8 cellular contexts compared by ENCODE assay signal in genomic region chr14:54622189-54622958, GRCh38. TPM values are rescaled to one million over a fixed set of nuclear protein-coding genes. Genes with fewer than 3 reads are reported as not detected.
DNase-seq lines count a peak whose midpoint lies in the region; ATAC-seq and TF ChIP-seq lines count a peak whose summit lies in the region.

No MANE protein-coding gene starts in this region.

- ATAC-seq in GM18499 (IDR thresholded peaks at IDR 0.05; ENCODE audit: insufficient read depth, unreplicated experiment) (peak; percentile 77), GM21528 (IDR thresholded peaks at IDR 0.05; ENCODE audit: low FRiP score, unreplicated experiment) (peak; percentile 59), HG03521 (IDR thresholded peaks at IDR 0.05; ENCODE audit: unreplicated experiment) (peak; percentile 84), mucosa of descending colon (peak; percentile 22), sciatic nerve (no peak)

- intact Hi-C loops in mucosa of descending colon (cut with DNase I, micrococcal nuclease) (no loop called here), sciatic nerve (cut with DNase I) (no loop called here)

- DNase-seq in mucosa of descending colon = no peak
- no peak for DNase-seq in sciatic nerve (ENCODE audit: low spot score)
- no peak for DNase-seq in NCI-H748 treated with DMSO at 0.1 percent for 48 hours (lab: John Stamatoyannopoulos, UW)
- no peak for DNase-seq in effector CD4-positive, alpha-beta T cell
- no peak for DNase-seq in T1000 (lab: John Stamatoyannopoulos, UW)

- TF ChIP-seq CTCF in mucosa of descending colon (IDR thresholded peaks at IDR 0.05) = no peak

- H3K36me3 ChIP-seq in mucosa of descending colon (ENCODE audit: low read depth) = no peaks in the 10 kb centered on the region

- no peaks in the 10 kb centered on the region for H3K9me3 ChIP-seq in mucosa of descending colon

- no peaks in the 10 kb centered on the region for H3K4me1 ChIP-seq in mucosa of descending colon (ENCODE audit: low read depth)

- H3K4me3 ChIP-seq in mucosa of descending colon = no peak overlapping the region

RNA-seq across cellular contexts. Expression of gene SAMD4A, which starts 55.4 kb away (rescaled TPM):
- 10 to 100 TPM; 14.7 to 82.1 (median 16.5) TPM for total RNA-seq in mucosa of descending colon
- 59.2 TPM for total RNA-seq in sciatic nerve
